Comparison of ENCODE assay signal across 34 cellular contexts in the genomic region with DNA sequence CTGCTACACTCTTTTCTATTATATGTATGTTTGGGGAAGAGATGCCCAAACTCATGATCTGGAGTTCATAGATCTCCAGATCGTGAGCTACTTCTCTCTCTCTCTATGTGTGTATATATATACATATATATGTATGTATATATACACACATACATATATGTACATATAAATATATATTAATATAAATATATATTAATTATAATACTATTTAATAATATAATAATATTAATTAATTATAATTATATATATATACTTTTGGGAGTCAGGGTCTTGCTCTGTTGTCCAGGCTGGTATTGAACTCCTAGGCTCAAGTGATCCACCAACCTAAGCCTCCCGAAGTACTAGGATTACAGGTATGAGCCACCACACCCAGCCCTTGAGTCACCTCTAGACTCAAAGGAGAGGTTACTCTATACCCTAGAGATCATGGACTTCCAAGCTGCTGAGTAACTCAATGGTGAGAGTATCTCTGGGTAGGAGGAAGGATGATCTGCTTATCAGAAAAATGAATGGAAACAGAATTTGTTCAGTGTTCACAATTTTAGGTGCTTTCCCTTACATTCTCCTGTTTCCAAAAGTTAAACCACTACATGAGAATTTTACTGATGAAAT.
"Had no signal": no experiment of that assay in that cellular context is flagged by ENCODE, and none has a peak within 500 bp of the region (broad histone marks: within the 10 kb centered on the region; RNA-seq: fewer than 3 reads in every experiment).

No MANE protein-coding gene starts in this region.

- H3K36me3 ChIP-seq: adrenal gland, cardiac muscle cell, esophagus squamous epithelium, gastrocnemius medialis, heart left ventricle, WERI-Rb-1 had no signal

- H3K27me3 ChIP-seq: adrenal gland, body of pancreas, cardiac muscle cell, dorsolateral prefrontal cortex, esophagus squamous epithelium, gastrocnemius medialis, heart left ventricle had no signal

- H3K27me3 Mint-ChIP-seq: activated CD4-positive, alpha-beta T cell treated with anti-CD3 and anti-CD28 coated beads for 36 hours had no signal

- H3K4me1 Mint-ChIP-seq: activated CD4-positive, alpha-beta T cell treated with anti-CD3 and anti-CD28 coated beads for 36 hours; activated CD4-positive, alpha-beta T cell treated with anti-CD3 and anti-CD28 coated beads, Interleukin-2, amount 10 ng/mL, durations not matched to agents 24 days and 14 days; activated CD8-positive, alpha-beta memory T cell treated with anti-CD3 and anti-CD28 coated beads, Interleukin-2, amount 10 ng/mL, durations not matched to agents 7 days and 5 days; activated naive CD4-positive, alpha-beta T cell treated with anti-CD3 and anti-CD28 coated beads, Interleukin-2, amount 10 ng/mL, durations not matched to agents 7 days and 5 days had no signal

- H3K4me1 ChIP-seq: adrenal gland, gastrocnemius medialis had no signal

- H3K9me3 Mint-ChIP-seq: activated CD4-positive, alpha-beta memory T cell treated with anti-CD3 and anti-CD28 coated beads for 36 hours; activated naive CD4-positive, alpha-beta T cell treated with anti-CD3 and anti-CD28 coated beads, Interleukin-2, amount 10 ng/mL, durations not matched to agents 7 days and 5 days; activated T-helper 1 cell treated with anti-CD3 and anti-CD28 coated beads, Interleukin-12 subunit alpha, Interleukin-12 subunit beta, Interleukin-2, Interleukin-4 antibody, amounts not matched to agents 30 ng/mL and 10 ng/mL and 1 ng/mL, durations not matched to agents 14 hours and 24 hours and 36 hours; activated T-helper 2 cell treated with anti-CD3 and anti-CD28 coated beads, Interferon-gamma antibody, Interleukin-2, Interleukin-4, amounts not matched to agents 10 μg/mL and 5 μg/mL and 100 μg/mL, durations not matched to agents 14 hours and 24 hours and 36 hours; dendritic cell treated with granulocyte-macrophage colony-stimulating factor and Interleukin-4, amounts not matched to agents 40 ng/mL and 50 ng/mL, for 4 days had no signal

- H3K27ac ChIP-seq: adrenal gland, body of pancreas, cardiac muscle cell, coronary artery, dorsolateral prefrontal cortex, epithelial cell of prostate, esophagus squamous epithelium, gastrocnemius medialis, heart left ventricle, WERI-Rb-1 had no signal

- H3K4me3 ChIP-seq: adrenal gland, body of pancreas, cardiac muscle cell, coronary artery, dorsolateral prefrontal cortex, esophagus squamous epithelium, gastrocnemius medialis, heart left ventricle had no signal

- H3K27ac Mint-ChIP-seq: activated CD4-positive, alpha-beta memory T cell treated with anti-CD3 and anti-CD28 coated beads for 36 hours; activated CD4-positive, alpha-beta T cell treated with anti-CD3 and anti-CD28 coated beads for 36 hours; activated CD4-positive, alpha-beta T cell treated with anti-CD3 and anti-CD28 coated beads, Interleukin-2, amount 10 ng/mL, durations not matched to agents 24 days and 14 days; activated CD8-positive, alpha-beta memory T cell treated with anti-CD3 and anti-CD28 coated beads, Interleukin-2, amount 10 ng/mL, durations not matched to agents 7 days and 5 days; activated CD8-positive, alpha-beta T cell treated with anti-CD3 and anti-CD28 coated beads, Interleukin-2, amount 10 ng/mL, durations not matched to agents 7 days and 5 days; activated naive CD4-positive, alpha-beta T cell treated with anti-CD3 and anti-CD28 coated beads, Interleukin-2, amount 10 ng/mL, durations not matched to agents 7 days and 5 days; activated naive CD4-positive, alpha-beta T cell treated with anti-CD3 and anti-CD28 coated beads, Interleukin-2, amount 50 U/mL, for 72 hours; activated T-helper 1 cell treated with anti-CD3 and anti-CD28 coated beads, Interleukin-12 subunit alpha, Interleukin-12 subunit beta, Interleukin-2, Interleukin-4 antibody, amounts not matched to agents 30 ng/mL and 10 ng/mL and 1 ng/mL, durations not matched to agents 14 hours and 24 hours and 36 hours; activated T-helper 2 cell treated with anti-CD3 and anti-CD28 coated beads, Interferon-gamma antibody, Interleukin-2, Interleukin-4, amounts not matched to agents 10 μg/mL and 5 μg/mL and 100 μg/mL, durations not matched to agents 14 hours and 24 hours and 36 hours; dendritic cell treated with granulocyte-macrophage colony-stimulating factor and Interleukin-4, amounts not matched to agents 40 ng/mL and 50 ng/mL, for 4 days had no signal

- H3K9me3 ChIP-seq: adrenal gland, body of pancreas, esophagus squamous epithelium, gastrocnemius medialis, heart left ventricle had no signal

- H3K36me3 Mint-ChIP-seq: activated CD4-positive, alpha-beta memory T cell treated with anti-CD3 and anti-CD28 coated beads for 36 hours; activated CD8-positive, alpha-beta memory T cell treated with anti-CD3 and anti-CD28 coated beads, Interleukin-2, amount 10 ng/mL, durations not matched to agents 7 days and 5 days; activated naive CD4-positive, alpha-beta T cell treated with anti-CD3 and anti-CD28 coated beads, Interleukin-2, amount 10 ng/mL, durations not matched to agents 7 days and 5 days; activated naive CD4-positive, alpha-beta T cell treated with anti-CD3 and anti-CD28 coated beads, Interleukin-2, amount 50 U/mL, for 72 hours had no signal

- DNase-seq: activated CD4-positive, alpha-beta memory T cell treated with anti-CD3 and anti-CD28 coated beads for 36 hours; activated CD4-positive, alpha-beta T cell treated with anti-CD3 and anti-CD28 coated beads for 36 hours; activated CD4-positive, alpha-beta T cell treated with anti-CD3 and anti-CD28 coated beads, Interleukin-2, amount 10 ng/mL, durations not matched to agents 24 days and 14 days; activated CD4-positive, CD25-positive, alpha-beta regulatory T cell; activated CD4-positive, CD25-positive, alpha-beta regulatory T cell treated with anti-CD3 and anti-CD28 coated beads, Interleukin-2, amount 50 U/mL, for 72 hours; activated CD8-positive, alpha-beta memory T cell treated with anti-CD3 and anti-CD28 coated beads, Interleukin-2, amount 10 ng/mL, durations not matched to agents 7 days and 5 days; activated CD8-positive, alpha-beta memory T cell treated with anti-CD3 and anti-CD28 coated beads, Interleukin-2, amount 50 U/mL, for 4 hours; activated CD8-positive, alpha-beta T cell treated with anti-CD3 and anti-CD28 coated beads, Interleukin-2, amount 10 ng/mL, durations not matched to agents 7 days and 5 days; activated gamma-delta T cell; activated naive CD4-positive, alpha-beta T cell; activated naive CD4-positive, alpha-beta T cell treated with anti-CD3 and anti-CD28 coated beads, Interleukin-2, amount 10 ng/mL, durations not matched to agents 7 days and 5 days; activated T-cell treated with anti-CD3 and anti-CD28 coated beads, Interleukin-2, amount 50 U/mL, for 1 hour; activated T-cell treated with anti-CD3 and anti-CD28 coated beads, Interleukin-2, amount 50 U/mL, for 48 hours; adrenal gland; amygdala; aorta; body of pancreas; central memory CD4-positive, alpha-beta T cell; cerebellar nuclear complex; dorsolateral prefrontal cortex; effector memory CD4-positive, alpha-beta T cell; esophagus squamous epithelium; gastrocnemius medialis; glutamatergic neuron; heart left ventricle; T-helper 2 cell; WERI-Rb-1 had no signal

- H3K4me3 Mint-ChIP-seq: activated CD4-positive, alpha-beta memory T cell treated with anti-CD3 and anti-CD28 coated beads for 36 hours; activated CD4-positive, alpha-beta T cell treated with anti-CD3 and anti-CD28 coated beads for 36 hours; activated CD4-positive, alpha-beta T cell treated with anti-CD3 and anti-CD28 coated beads, Interleukin-2, amount 10 ng/mL, durations not matched to agents 24 days and 14 days; activated CD8-positive, alpha-beta memory T cell treated with anti-CD3 and anti-CD28 coated beads, Interleukin-2, amount 10 ng/mL, durations not matched to agents 7 days and 5 days; activated CD8-positive, alpha-beta T cell treated with anti-CD3 and anti-CD28 coated beads, Interleukin-2, amount 10 ng/mL, durations not matched to agents 7 days and 5 days; activated naive CD4-positive, alpha-beta T cell treated with anti-CD3 and anti-CD28 coated beads, Interleukin-2, amount 10 ng/mL, durations not matched to agents 7 days and 5 days; activated T-helper 1 cell treated with anti-CD3 and anti-CD28 coated beads, Interleukin-12 subunit alpha, Interleukin-12 subunit beta, Interleukin-2, Interleukin-4 antibody, amounts not matched to agents 30 ng/mL and 10 ng/mL and 1 ng/mL, durations not matched to agents 14 hours and 24 hours and 36 hours; dendritic cell treated with granulocyte-macrophage colony-stimulating factor and Interleukin-4, amounts not matched to agents 40 ng/mL and 50 ng/mL, for 4 days had no signal

- ATAC-seq: activated CD4-positive, alpha-beta T cell treated with anti-CD3 and anti-CD28 coated beads for 36 hours; activated CD8-positive, alpha-beta memory T cell treated with anti-CD3 and anti-CD28 coated beads, Interleukin-2, amount 10 ng/mL, durations not matched to agents 7 days and 5 days; activated CD8-positive, alpha-beta T cell treated with anti-CD3 and anti-CD28 coated beads, Interleukin-2, amount 10 ng/mL, durations not matched to agents 7 days and 5 days; activated naive CD4-positive, alpha-beta T cell treated with anti-CD3 and anti-CD28 coated beads, Interleukin-2, amount 50 U/mL, for 72 hours; body of pancreas; gastrocnemius medialis; heart left ventricle had no signal
